In genomic region chr3:14369675-14370669, GRCh38 we compare ENCODE assay signal across 9 cellular contexts. TPM values are rescaled to one million over a fixed set of nuclear protein-coding genes. Genes with fewer than 3 reads are reported as not detected.
DNase-seq lines count a peak whose midpoint lies in the region; FAIRE-seq and TF ChIP-seq lines count a peak whose summit lies in the region.
"Had no signal": no experiment of that assay in that cellular context is flagged by ENCODE, and none has a peak within 500 bp of the region (broad histone marks: within the 10 kb centered on the region; RNA-seq: fewer than 3 reads in every experiment).

No MANE protein-coding gene starts in this region.

- peak in 2 of 4 experiments; percentile 13 to 38 for TF ChIP-seq CTCF in prostate gland (IDR thresholded peaks at IDR 0.05)

- H3K4me1 ChIP-seq in prostate gland (replicated peaks) = peaks cover 5% of the 10 kb centered on the region

- H3K4me3 ChIP-seq in prostate gland = no peak overlapping the region
- H3K4me3 ChIP-seq: gastroesophageal sphincter had no signal

- H3K27ac ChIP-seq in epithelial cell of prostate (peak overlapping the region; percentile 61), prostate gland (peak overlapping the region in 1 of 2 donors; percentile 25)
- H3K27ac ChIP-seq: gastroesophageal sphincter had no signal

- DNase-seq in H4 (ENCODE audit: low spot score) (peak; percentile 37), NCI-H510A treated with DMSO at 0.1 percent for 48 hours (lab: John Stamatoyannopoulos, UW) (peak; percentile 56), epithelial cell of prostate (ENCODE audit: low read depth, low spot score) (no peak), prostate gland (ENCODE audit: low spot score) (peak; percentile 24), MV-4-11 (lab: John Stamatoyannopoulos, UW) (no peak), HTR-8/SVneo (ENCODE audit: insufficient read length, low spot score) (no peak), amygdala (lab: John Stamatoyannopoulos, UW) (no peak)
- DNase-seq: activated CD4-positive, alpha-beta T cell treated with anti-CD3 and anti-CD28 coated beads, Interleukin-2, amount 50 U/mL, for 48 hours had no signal

- TF ChIP-seq POLR2A in prostate gland (IDR thresholded peaks at IDR 0.05) = no peak

- H3K27me3 ChIP-seq in prostate gland (replicated peaks; ENCODE audit: insufficient read depth) = no peaks in the 10 kb centered on the region

- no peaks in the 10 kb centered on the region for H3K9me3 ChIP-seq in prostate gland
- H3K9me3 ChIP-seq: gastroesophageal sphincter had no signal

- H3K36me3 ChIP-seq in prostate gland = no peaks in the 10 kb centered on the region
- H3K36me3 ChIP-seq: gastroesophageal sphincter had no signal

- FAIRE-seq in HTR-8/SVneo (lab: Jason Lieb, UNC) = no peak

- WGBS in prostate gland = 69% methylated on average over 15 of the region's 15 CpGs

- intact Hi-C loops in prostate gland (cut with DNase I) = no loop called here

RNA-seq across cellular contexts. Expression of gene SLC6A6, which starts 32.4 kb away (rescaled TPM):
- total RNA-seq in H4 (2014; rRNA removed; shearing (Covaris generic)) = 24.4 and 29.8 TPM in 2 replicates
- total RNA-seq in prostate gland = 10 to 100 TPM in 1 of 2 donors, 1 to 10 TPM in 1; 6.9 to 24.5 TPM

Comparison
In these comparisons a context has a peak if more than half of its experiments do, and no peak if none do; other contexts are left out.
1. DNase-seq: peak in H4 (single experiment), NCI-H510A treated with DMSO at 0.1 percent for 48 hours (single experiment) and prostate gland (single experiment); none in epithelial cell of prostate (single experiment), MV-4-11 (single experiment), HTR-8/SVneo (single experiment) and amygdala (0 of 56).